23 cellular contexts compared by ENCODE assay signal in the genomic region with DNA sequence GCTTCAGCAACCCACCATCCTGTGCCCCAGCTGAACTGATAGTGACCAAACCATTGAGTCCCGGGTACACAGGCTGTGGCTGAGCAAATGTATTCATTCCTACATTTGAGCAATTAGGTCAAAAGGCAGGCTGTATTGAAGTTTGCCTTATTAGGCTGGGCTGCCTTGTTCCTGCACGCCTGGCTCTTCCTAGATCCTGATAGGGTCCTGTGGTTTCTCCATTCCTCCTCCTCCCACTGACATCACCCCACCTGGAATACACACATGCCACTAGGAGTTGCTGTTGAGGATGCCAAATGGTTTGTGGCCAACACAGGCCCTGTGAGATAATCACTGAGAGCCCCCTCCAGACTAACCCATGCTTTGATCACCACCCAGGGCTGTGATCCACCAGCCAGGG.
DNase-seq lines count a peak whose midpoint lies in the region; ATAC-seq, FAIRE-seq and TF ChIP-seq lines count a peak whose summit lies in the region.
"Had no signal": no experiment of that assay in that cellular context is flagged by ENCODE, and none has a peak within 500 bp of the region (broad histone marks: within the 10 kb centered on the region; RNA-seq: fewer than 3 reads in every experiment).

No MANE protein-coding gene starts in this region.

- H2BK15ac ChIP-seq in H1 (ENCODE audit: low read length): no peak overlapping the region
- H2BK15ac ChIP-seq in mesendoderm (replicated peaks; ENCODE audit: low read depth): no peak overlapping the region

- no peak for ATAC-seq in Right ventricle myocardium inferior
- ATAC-seq: A549, GM23338 had no signal

- H4K20me1 ChIP-seq in H1 (replicated peaks in 1 of 2; ENCODE audit: control insufficient read depth in 1 of 2, insufficient read depth in 2 of 2, low read length in 2 of 2): no peaks in the 10 kb centered on the region

- H3K18ac ChIP-seq in H1 (ENCODE audit: extremely low read depth, low read length): no peak overlapping the region
- H3K18ac ChIP-seq in mesendoderm (ENCODE audit: low read length): no peak overlapping the region

- H3K9ac ChIP-seq in H1 (replicated peaks in 1 of 4; ENCODE audit: extremely low read depth in 1 of 4, low read depth in 3 of 4, low read length in 3 of 4): no peak overlapping the region
- H3K9ac ChIP-seq in mesendoderm (ENCODE audit: low read length): no peak overlapping the region
- H3K9ac ChIP-seq: BLaER1 treated with 17β-estradiol and CSF1 and Interleukin-3, amounts not matched to agents 10 nM and 100 nM had no signal

- intact Hi-C loops in Right ventricle myocardium inferior (cut with DNase I): no loop called here

- peaks cover 0 to 43% of the 10 kb centered on the region in 2 donors for H3K4me1 ChIP-seq in right atrium auricular region
- peaks cover 4 to 16% (median 10%) of the 10 kb centered on the region in 4 experiments; a peak in 6 of 7 replicates for H3K4me1 ChIP-seq in H1 (replicated peaks in 1 of 4; ENCODE audit: control insufficient read depth in 3 of 4, insufficient read depth in 4 of 4, low read length in 3 of 4)
- peaks cover 8% of the 10 kb centered on the region for H3K4me1 ChIP-seq in mesendoderm (ENCODE audit: control insufficient read depth, low read depth, low read length)
- H3K4me1 ChIP-seq: A549 had no signal

- H2BK120ac ChIP-seq in H1 (replicated peaks; ENCODE audit: low read depth, low read length) (no peak overlapping the region), mesendoderm (ENCODE audit: low read depth, low read length) (no peak overlapping the region)

- H3K14ac ChIP-seq in H1 (ENCODE audit: insufficient read length): no peak overlapping the region

- no peaks in the 10 kb centered on the region for H3K79me1 ChIP-seq in H1 (ENCODE audit: low read depth, low read length)
- no peaks in the 10 kb centered on the region for H3K79me1 ChIP-seq in mesendoderm (ENCODE audit: low read length)

- H4K8ac ChIP-seq in H1 (ENCODE audit: extremely low read depth, insufficient read depth, low read length): no peak overlapping the region
- H4K8ac ChIP-seq in mesendoderm (ENCODE audit: low read depth, low read length): no peak overlapping the region

- no peak overlapping the region for H3K4me2 ChIP-seq in H1 (ENCODE audit: insufficient read depth in 1 of 2, low read depth in 2 of 2, low read length in 2 of 2)
- H3K4me2 ChIP-seq in mesendoderm (ENCODE audit: low read length): no peak overlapping the region
- H3K4me2 ChIP-seq: A549; BLaER1 treated with 17β-estradiol and CSF1 and Interleukin-3, amounts not matched to agents 10 nM and 100 nM; GM23338 had no signal

- H3K56ac ChIP-seq in H1 (replicated peaks; ENCODE audit: insufficient read length, low read depth, low read length): no peak overlapping the region
- no peak overlapping the region for H3K56ac ChIP-seq in mesendoderm (ENCODE audit: low read length)

- H2BK12ac ChIP-seq in H1 (ENCODE audit: low read depth, low read length): peak overlapping the region; percentile 78; the same call in 1 of the 2 replicates

- H3K4me3 ChIP-seq in right atrium auricular region: no peak overlapping the region
- H3K4me3 ChIP-seq in H1 (ENCODE audit: extremely low read depth in 1 of 4, insufficient read depth in 2 of 4, low read depth in 3 of 4, low read length in 4 of 4): no peak overlapping the region
- H3K4me3 ChIP-seq in mesendoderm (ENCODE audit: low read length): no peak overlapping the region
- H3K4me3 ChIP-seq: A549; BLaER1 treated with 17β-estradiol and CSF1 and Interleukin-3, amounts not matched to agents 10 nM and 100 nM; GM23338 had no signal

- no peak for TF ChIP-seq RAD21 in H1 (IDR thresholded peaks at IDR 0.05 in 1 of 2, conservative IDR thresholded peaks at IDR 0.05 in 1 of 2; ENCODE audit: low read depth in 2 of 2, low read length in 2 of 2)

- TF ChIP-seq POLR2A in H1 (IDR thresholded peaks at IDR 0.05; ENCODE audit: control extremely low read depth in 1 of 2, low read depth in 2 of 2, low read length in 2 of 2): no peak

- 77% methylated on average over 2 of the region's 2 CpGs; no CpG with 5 or more reads in 1 of the 2 experiments for WGBS in H1 (ENCODE audit: extremely low coverage in 1 of 2, insufficient coverage in 1 of 2, insufficient read length in 1 of 2, insufficient replicate concordance in 2 of 2, low coverage in 1 of 2, low lambda C conversion rate in 2 of 2, missing lambda C conversion rate in 1 of 2), 2 experiments
- no CpG with 5 or more reads among the region's 2 CpGs for WGBS in mesendoderm (ENCODE audit: extremely low coverage, insufficient coverage, low lambda C conversion rate)

- no peak overlapping the region for H4K5ac ChIP-seq in H1 (ENCODE audit: insufficient read length, low read depth, low read length)
- H4K5ac ChIP-seq in mesendoderm (ENCODE audit: low read length): no peak overlapping the region

- peak overlapping the region; percentile 66 to 85 for H3K27ac ChIP-seq in right atrium auricular region
- H3K27ac ChIP-seq in H1 (ENCODE audit: low read depth, low read length): no peak overlapping the region
- no peak overlapping the region for H3K27ac ChIP-seq in mesendoderm (ENCODE audit: low read depth, low read length)
- H3K27ac ChIP-seq: A549; BLaER1 treated with 17β-estradiol and CSF1 and Interleukin-3, amounts not matched to agents 10 nM and 100 nM had no signal

- H4K91ac ChIP-seq in H1 (replicated peaks; ENCODE audit: insufficient read length, low read length): no peak overlapping the region

- H3K4ac ChIP-seq in H1 (replicated peaks; ENCODE audit: insufficient read length, low read depth, low read length) (no peak overlapping the region), mesendoderm (ENCODE audit: low read depth, low read length) (no peak overlapping the region)

- H3K36me3 ChIP-seq in right atrium auricular region (no peaks in the 10 kb centered on the region), H1 (ENCODE audit: control insufficient read depth in 2 of 4, insufficient read depth in 4 of 4, low read length in 3 of 4) (no peaks in the 10 kb centered on the region), mesendoderm (ENCODE audit: control insufficient read depth, insufficient read depth, low read length) (no peaks in the 10 kb centered on the region)
- H3K36me3 ChIP-seq: BE2C; BLaER1 treated with 17β-estradiol and CSF1 and Interleukin-3, amounts not matched to agents 10 nM and 100 nM had no signal

- H3K79me2 ChIP-seq in H1 (ENCODE audit: control insufficient read depth in 1 of 2, insufficient read depth in 2 of 2, low read length in 2 of 2): no peaks in the 10 kb centered on the region
- no peaks in the 10 kb centered on the region for H3K79me2 ChIP-seq in mesendoderm (ENCODE audit: control insufficient read depth, insufficient read depth, low read length)

- TF ChIP-seq CTCF in right atrium auricular region (IDR thresholded peaks at IDR 0.05) (no peak), H1 (IDR thresholded peaks at IDR 0.05; ENCODE audit: control extremely low read depth in 1 of 3, insufficient read depth in 1 of 3, low read depth in 1 of 3, low read length in 3 of 3) (no peak)

- no peak for FAIRE-seq in H1 (lab: Jason Lieb, UNC)
- no peak for FAIRE-seq in frontal cortex (lab: Jason Lieb, UNC)
- FAIRE-seq: A549, GM12891, GM18507 had no signal

- H3K23ac ChIP-seq in H1 (ENCODE audit: insufficient read length) (no peak overlapping the region), mesendoderm (ENCODE audit: low read length) (no peak overlapping the region)

- H3K9me3 ChIP-seq in right atrium auricular region: no peaks in the 10 kb centered on the region
- no peaks in the 10 kb centered on the region; a peak in 1 of 4 replicates for H3K9me3 ChIP-seq in H1 (ENCODE audit: insufficient read depth in 2 of 2, low read depth in 1 of 2, low read length in 1 of 2)
- H3K9me3 ChIP-seq: A549, BE2C had no signal

- H3K23me2 ChIP-seq in H1 (ENCODE audit: low read depth, low read length): peaks cover 3% of the 10 kb centered on the region; the same call in 1 of the 2 replicates

- H2AK5ac ChIP-seq in H1 (ENCODE audit: low read depth, low read length) (no peak overlapping the region), mesendoderm (ENCODE audit: low read length) (no peak overlapping the region)

- H2BK5ac ChIP-seq in H1 (ENCODE audit: low read depth, low read length) (no peak overlapping the region), mesendoderm (ENCODE audit: low read length) (no peak overlapping the region)

- DNase-seq in right atrium auricular region (ENCODE audit: low spot score): no peak
- DNase-seq in Right ventricle myocardium inferior (ENCODE audit: missing footprints): no peak
- DNase-seq in H1 (ENCODE audit: low read depth in 1 of 2, low spot score in 2 of 2): no peak
- peak; percentile 70 for DNase-seq in mesendoderm
- no peak for DNase-seq in stimulated activated CD4-positive, alpha-beta T cell treated with anti-CD3 and anti-CD28 coated beads, Interleukin-2, amount 100 ng/mL, for 48 hours
- no peak for DNase-seq in foreskin melanocyte
- no peak for DNase-seq in frontal cortex (ENCODE audit: low spot score in 2 of 2)
- DNase-seq: 8988T; ACHN; AML-193; BE2C; CD4-positive, alpha-beta T cell; CD8-positive, alpha-beta memory T cell; DMS53; DMS79 treated with DMSO at 0.1 percent for 48 hours; GF-D8; H7; HCEC 1CT had no signal

- no peak for TF ChIP-seq EP300 in H1 (IDR thresholded peaks at IDR 0.05; ENCODE audit: borderline replicate concordance in 1 of 2, low read depth in 2 of 2, low read length in 2 of 2)

- no peak overlapping the region for H2BK20ac ChIP-seq in H1 (ENCODE audit: low read length)

- CTCF ChIA-PET in H1 (lab: Charles Lee; ENCODE audit: partially characterized antibody): interaction anchor here (1.1 to 3.3 kb wide), 4 partner anchors 32 to 96 kb away, joined by 3 to 27 read pairs (median 4); no protein-coding TSS in a partner anchor

- POLR2A ChIA-PET in H1 (lab: Charles Lee; ENCODE audit: partially characterized antibody): no interaction called here

- H2AFZ ChIP-seq in H1 (ENCODE audit: low read length): no peak overlapping the region
- H2AFZ ChIP-seq: GM23338 had no signal

- H3K27me3 ChIP-seq in right atrium auricular region (no peaks in the 10 kb centered on the region), H1 (replicated peaks in 1 of 4; ENCODE audit: control insufficient read depth in 3 of 4, extremely low read depth in 1 of 4, insufficient read depth in 3 of 4, low read length in 3 of 4) (no peaks in the 10 kb centered on the region), mesendoderm (ENCODE audit: insufficient read depth, low read length, poor library complexity) (no peaks in the 10 kb centered on the region)
- H3K27me3 ChIP-seq: BE2C had no signal

TF ChIP-seq in H1, 55 proteins besides CTCF, POLR2A, EP300 and RAD21:
- TF ChIP-seq SRF (IDR thresholded peaks at IDR 0.05; ENCODE audit: low read depth, low read length) (no peak), BRCA1 (IDR thresholded peaks at IDR 0.05; ENCODE audit: low read depth, low read length) (no peak)

Comparison
In these comparisons a context has a peak if more than half of its experiments do, and no peak if none do; other contexts are left out.
1. H3K27ac ChIP-seq: peak in right atrium auricular region (2 of 2); none in H1 (single experiment) and mesendoderm (single experiment).